Comparison of ENCODE assay signal across 2 cellular contexts in the genomic region with DNA sequence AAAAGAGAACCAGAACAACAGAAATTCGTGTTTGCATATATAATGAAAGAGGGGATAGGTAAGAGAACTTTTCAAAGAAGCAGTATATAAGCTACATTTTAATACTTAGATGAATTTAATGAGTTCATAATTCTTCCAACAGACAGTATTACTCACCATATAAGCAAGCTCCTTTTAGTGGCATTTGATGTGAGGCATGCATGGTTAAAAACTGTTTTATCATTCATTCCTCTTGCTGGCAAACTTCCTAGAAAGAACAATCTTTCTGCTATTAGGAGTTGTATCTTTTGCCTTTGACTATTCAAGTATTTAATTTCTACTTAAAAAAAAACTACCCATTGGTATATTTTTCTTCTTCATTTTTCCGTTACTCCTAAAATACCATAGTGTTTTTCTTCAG.
TF ChIP-seq lines count a peak whose summit lies in the region.

No MANE protein-coding gene starts in this region.

TF ChIP-seq in endothelial cell of umbilical vein, 7 proteins besides CTCF, POLR2A, EP300 and RAD21 (continued from another document):
- no peak for TF ChIP-seq MAX (IDR thresholded peaks at IDR 0.05; ENCODE audit: insufficient read depth, insufficient read length)

TF ChIP-seq in GM23338, 12 proteins besides CTCF, POLR2A, EP300 and RAD21 (continued from another document):
- TF ChIP-seq ZNF462 (CRISPR knock-in tag; IDR thresholded peaks at IDR 0.05): no peak
- TF ChIP-seq, protein P1, sequence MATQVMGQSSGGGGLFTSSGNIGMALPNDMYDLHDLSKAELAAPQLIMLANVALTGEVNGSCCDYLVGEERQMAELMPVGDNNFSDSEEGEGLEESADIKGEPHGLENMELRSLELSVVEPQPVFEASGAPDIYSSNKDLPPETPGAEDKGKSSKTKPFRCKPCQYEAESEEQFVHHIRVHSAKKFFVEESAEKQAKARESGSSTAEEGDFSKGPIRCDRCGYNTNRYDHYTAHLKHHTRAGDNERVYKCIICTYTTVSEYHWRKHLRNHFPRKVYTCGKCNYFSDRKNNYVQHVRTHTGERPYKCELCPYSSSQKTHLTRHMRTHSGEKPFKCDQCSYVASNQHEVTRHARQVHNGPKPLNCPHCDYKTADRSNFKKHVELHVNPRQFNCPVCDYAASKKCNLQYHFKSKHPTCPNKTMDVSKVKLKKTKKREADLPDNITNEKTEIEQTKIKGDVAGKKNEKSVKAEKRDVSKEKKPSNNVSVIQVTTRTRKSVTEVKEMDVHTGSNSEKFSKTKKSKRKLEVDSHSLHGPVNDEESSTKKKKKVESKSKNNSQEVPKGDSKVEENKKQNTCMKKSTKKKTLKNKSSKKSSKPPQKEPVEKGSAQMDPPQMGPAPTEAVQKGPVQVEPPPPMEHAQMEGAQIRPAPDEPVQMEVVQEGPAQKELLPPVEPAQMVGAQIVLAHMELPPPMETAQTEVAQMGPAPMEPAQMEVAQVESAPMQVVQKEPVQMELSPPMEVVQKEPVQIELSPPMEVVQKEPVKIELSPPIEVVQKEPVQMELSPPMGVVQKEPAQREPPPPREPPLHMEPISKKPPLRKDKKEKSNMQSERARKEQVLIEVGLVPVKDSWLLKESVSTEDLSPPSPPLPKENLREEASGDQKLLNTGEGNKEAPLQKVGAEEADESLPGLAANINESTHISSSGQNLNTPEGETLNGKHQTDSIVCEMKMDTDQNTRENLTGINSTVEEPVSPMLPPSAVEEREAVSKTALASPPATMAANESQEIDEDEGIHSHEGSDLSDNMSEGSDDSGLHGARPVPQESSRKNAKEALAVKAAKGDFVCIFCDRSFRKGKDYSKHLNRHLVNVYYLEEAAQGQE (IDR thresholded peaks at IDR 0.05; ENCODE audit: unreplicated experiment): no peak
- TF ChIP-seq EZH2 (IDR thresholded peaks at IDR 0.05; ENCODE audit: low read depth, unreplicated experiment): no peak
